Comparison of ENCODE assay signal across 20 cellular contexts in the genomic region with DNA sequence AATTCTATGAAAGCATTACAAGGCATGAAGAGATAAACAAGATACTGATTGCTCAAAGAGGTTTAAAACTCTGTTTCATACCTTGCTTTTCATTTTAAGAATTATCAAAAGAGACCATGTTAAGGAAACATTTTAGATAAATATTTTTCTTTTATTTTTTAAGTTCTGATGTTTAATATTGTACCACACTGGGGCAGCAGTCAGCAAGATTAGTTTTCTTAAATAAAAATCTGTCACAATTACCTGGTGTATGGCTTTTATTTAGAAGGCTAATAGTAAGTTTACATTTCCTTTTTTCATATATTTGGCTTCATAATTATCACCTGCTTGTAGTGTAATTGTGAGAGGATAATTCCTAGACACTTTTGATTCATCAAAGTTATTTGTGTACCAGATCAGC. TPM values are rescaled to one million over a fixed set of nuclear protein-coding genes. Genes with fewer than 3 reads are reported as not detected.
DNase-seq lines count a peak whose midpoint lies in the region; ATAC-seq and TF ChIP-seq lines count a peak whose summit lies in the region.
"Had no signal": no experiment of that assay in that cellular context is flagged by ENCODE, and none has a peak within 500 bp of the region (broad histone marks: within the 10 kb centered on the region; RNA-seq: fewer than 3 reads in every experiment).

No MANE protein-coding gene starts in this region.

- H3K4me2 ChIP-seq in mammary epithelial cell (ENCODE audit: insufficient read depth, low read depth, low read length) (no peak overlapping the region), OCI-LY7 (ENCODE audit: low read length) (no peak overlapping the region)

- H3K4me1 ChIP-seq in mammary epithelial cell (ENCODE audit: insufficient read depth, low read length) = peaks cover 14% of the 10 kb centered on the region
- peaks cover 32% of the 10 kb centered on the region for H3K4me1 ChIP-seq in OCI-LY7 (ENCODE audit: insufficient read depth, low read length, poor library complexity, severe bottlenecking)
- H3K4me1 ChIP-seq: lower lobe of right lung had no signal

- H3K27ac Mint-ChIP-seq in MCF 10A (ENCODE audit: low read depth, unreplicated experiment) = no peak overlapping the region
- H3K27ac Mint-ChIP-seq: activated CD4-positive, alpha-beta T cell treated with anti-CD3 and anti-CD28 coated beads for 36 hours; naive B cell; progenitor cell of endocrine pancreas had no signal

- BruUV-seq in MCF 10A (replicated peaks; lab: Mats Ljungman, UMichigan) (no TSS peak), mammary epithelial cell (replicated peaks; lab: Mats Ljungman, UMichigan) (no TSS peak), OCI-LY7 (replicated peaks; lab: Mats Ljungman, UMichigan) (no TSS peak)

- no peak for ATAC-seq in Right ventricle myocardium inferior
- ATAC-seq: activated CD4-positive, alpha-beta T cell treated with anti-CD3 and anti-CD28 coated beads for 36 hours; lower lobe of right lung; stimulated activated naive CD8-positive, alpha-beta T cell treated with anti-CD3 and anti-CD28 coated beads, Interleukin-15, Interleukin-2, amounts not matched to agents 100 U/mL and 50 U/mL, for 24 hours had no signal

- intact Hi-C loops in MCF 10A (cut with micrococcal nuclease) (loop anchor here (10.0 kb wide), 1 partner anchor 630 kb away; no protein-coding TSS in a partner anchor), mammary epithelial cell (cut with micrococcal nuclease) (no loop called here), OCI-LY7 (cut with micrococcal nuclease; ENCODE audit: unreplicated experiment) (loop anchor here (5.0 kb wide), 1 partner anchor 83 kb away; no protein-coding TSS in a partner anchor), Right ventricle myocardium inferior (cut with DNase I) (no loop called here)

- H3K27ac ChIP-seq in mammary epithelial cell (ENCODE audit: insufficient read depth, low read depth, low read length) (no peak overlapping the region), OCI-LY7 (ENCODE audit: low read depth, low read length, poor library complexity, severe bottlenecking) (no peak overlapping the region)
- H3K27ac ChIP-seq: lower lobe of right lung had no signal

- H2AFZ ChIP-seq in mammary epithelial cell (ENCODE audit: low read depth, low read length) (no peak overlapping the region), OCI-LY7 (ENCODE audit: low read length) (no peak overlapping the region)

- CTCF ChIA-PET in MCF 10A (lab: Yijun Ruan, JAX) (no interaction called here), mammary epithelial cell (lab: Charles Lee; ENCODE audit: low non-redundant PET) (no interaction called here), OCI-LY7 (lab: Charles Lee; ENCODE audit: unreplicated experiment) (no interaction called here)

- H3K9ac ChIP-seq in mammary epithelial cell (ENCODE audit: insufficient read depth, low read length) = no peak overlapping the region

- H3K36me3 ChIP-seq in mammary epithelial cell (ENCODE audit: insufficient read depth, low read length) (no peaks in the 10 kb centered on the region), OCI-LY7 (ENCODE audit: insufficient read depth, low read length) (peaks cover 29% of the 10 kb centered on the region)
- H3K36me3 ChIP-seq: lower lobe of right lung had no signal

- POLR2A ChIA-PET in MCF 10A (lab: Yijun Ruan, JAX) (no interaction called here), OCI-LY7 (lab: Charles Lee) (interaction anchor here (1.0 kb wide), 1 partner anchor 8 kb away, joined by 3 read pairs; no protein-coding TSS in a partner anchor)

- no peak overlapping the region for H3K4me3 Mint-ChIP-seq in MCF 10A (ENCODE audit: unreplicated experiment)
- H3K4me3 Mint-ChIP-seq: activated CD4-positive, alpha-beta T cell treated with anti-CD3 and anti-CD28 coated beads for 36 hours; naive B cell had no signal

- peaks cover 10% of the 10 kb centered on the region for H3K4me1 Mint-ChIP-seq in MCF 10A (ENCODE audit: insufficient read depth, unreplicated experiment)
- H3K4me1 Mint-ChIP-seq: activated CD4-positive, alpha-beta T cell treated with anti-CD3 and anti-CD28 coated beads for 36 hours had no signal

- H3K9me3 Mint-ChIP-seq in MCF 10A (ENCODE audit: unreplicated experiment) = peaks cover 8% of the 10 kb centered on the region

- H3K9me3 ChIP-seq in mammary epithelial cell (replicated peaks; ENCODE audit: insufficient read depth, low read length) (no peaks in the 10 kb centered on the region), OCI-LY7 (ENCODE audit: low read length) (peaks cover 15% of the 10 kb centered on the region; the same call in 1 of the 2 replicates)
- H3K9me3 ChIP-seq: lower lobe of right lung had no signal

- H3K79me2 ChIP-seq in mammary epithelial cell (ENCODE audit: insufficient read depth, low read length) = no peaks in the 10 kb centered on the region
- peaks cover 88% of the 10 kb centered on the region for H3K79me2 ChIP-seq in OCI-LY7 (ENCODE audit: insufficient read depth, low read depth, low read length)

- H3K27me3 Mint-ChIP-seq in MCF 10A (ENCODE audit: insufficient read depth, unreplicated experiment) = no peaks in the 10 kb centered on the region
- H3K27me3 Mint-ChIP-seq: activated CD4-positive, alpha-beta T cell treated with anti-CD3 and anti-CD28 coated beads for 36 hours; naive B cell; progenitor cell of endocrine pancreas had no signal

- dilution Hi-C loops in mammary epithelial cell (cut with HindIII; ENCODE audit: low sequenced_read_pairs) = no loop called here

- no peaks in the 10 kb centered on the region for H3K36me3 Mint-ChIP-seq in MCF 10A (ENCODE audit: insufficient read depth, unreplicated experiment)
- H3K36me3 Mint-ChIP-seq: naive B cell had no signal

- in situ Hi-C loops in mammary epithelial cell (cut with MboI; ENCODE audit: low sequenced_read_pairs in 2 of 2) = loop anchor here in 1 of 2 donors (25.0 kb wide), 1 partner anchor 618 kb away; no protein-coding TSS in a partner anchor

- no peaks in the 10 kb centered on the region for H4K20me1 ChIP-seq in mammary epithelial cell (ENCODE audit: insufficient read depth, low read length)
- H4K20me1 ChIP-seq in OCI-LY7 (ENCODE audit: insufficient read depth, low read length) = no peaks in the 10 kb centered on the region

- DNase-seq in MCF 10A (ENCODE audit: unreplicated experiment) = peak; percentile 16
- no peak for DNase-seq in mammary epithelial cell
- DNase-seq in OCI-LY7 (ENCODE audit: low spot score) = no peak
- DNase-seq in epithelial cell of esophagus (ENCODE audit: low read depth) = peak; percentile 34
- no peak for DNase-seq in stimulated activated CD4-positive, alpha-beta T cell treated with anti-CD3 and anti-CD28 coated beads, Interleukin-12 subunit alpha, Interleukin-12 subunit beta, amount 100 ng/mL, for 4 hours
- DNase-seq in HK-2 (ENCODE audit: unreplicated experiment) = no peak
- no peak for DNase-seq in nucleus accumbens (lab: John Stamatoyannopoulos, UW)
- no peak for DNase-seq in Right ventricle myocardium inferior (ENCODE audit: missing footprints)
- DNase-seq: activated CD4-positive, alpha-beta T cell treated with anti-CD3 and anti-CD28 coated beads for 36 hours; activated CD8-positive, alpha-beta memory T cell treated with anti-CD3 and anti-CD28 coated beads, Interleukin-2, amount 50 U/mL, for 48 hours; activated naive CD4-positive, alpha-beta T cell treated with anti-CD3 and anti-CD28 coated beads, Interleukin-2, amount 50 U/mL, for 16 hours; effector CD8-positive, alpha-beta T cell; lower lobe of right lung; naive B cell; NCI-H2107; SIG-M5; stimulated activated naive CD8-positive, alpha-beta T cell treated with anti-CD3 and anti-CD28 coated beads, Interleukin-15, Interleukin-2, amounts not matched to agents 100 U/mL and 50 U/mL, for 24 hours; T-helper 9 cell had no signal

- H3K9me2 ChIP-seq in OCI-LY7 (ENCODE audit: insufficient read depth, low read length) = no peaks in the 10 kb centered on the region

- H3K4me3 ChIP-seq in mammary epithelial cell (replicated peaks in 1 of 3; ENCODE audit: insufficient read depth in 1 of 3, low read depth in 2 of 3, low read length in 3 of 3) (no peak overlapping the region), OCI-LY7 (ENCODE audit: low read depth, low read length, poor library complexity, severe bottlenecking) (no peak overlapping the region), epithelial cell of esophagus (ENCODE audit: low read length) (no peak overlapping the region)
- H3K4me3 ChIP-seq: lower lobe of right lung had no signal

- no peaks in the 10 kb centered on the region for H3K27me3 ChIP-seq in mammary epithelial cell (ENCODE audit: insufficient read depth, low read length)

- TF ChIP-seq CTCF in MCF 10A (IDR thresholded peaks at IDR 0.05; ENCODE audit: unreplicated experiment) (no peak), mammary epithelial cell (conservative IDR thresholded peaks at IDR 0.05 in 1 of 2, IDR thresholded peaks at IDR 0.05 in 1 of 2; ENCODE audit: extremely low read depth in 1 of 2, insufficient read depth in 1 of 2, low read depth in 1 of 2, low read length in 2 of 2) (peak in 1 of 2 donors; percentile 28), OCI-LY7 (conservative IDR thresholded peaks at IDR 0.05; ENCODE audit: low read length) (peak; percentile 65), epithelial cell of esophagus (IDR thresholded peaks at IDR 0.05; ENCODE audit: insufficient read depth, low read depth, low read length, missing control alignments) (no peak)

RNA-seq across cellular contexts. Expression of gene ZNF804A, which starts 46.4 kb away (rescaled TPM):
- total RNA-seq in MCF 10A (2022) (0.17 TPM in 1 of 2 replicates, not detected in the other), mammary epithelial cell (not detected), OCI-LY7 (2022) (14.3 and 14.4 TPM in 2 replicates), Right ventricle myocardium inferior (0.05 TPM)
- polyA plus RNA-seq in mammary epithelial cell = not detected
- not detected for polyA minus RNA-seq in mammary epithelial cell
- total RNA-seq in OCI-LY7 (2014; rRNA removed; shearing (Covaris generic)) = 19.9 and 24.1 TPM in 2 replicates
- total RNA-seq: activated CD4-positive, alpha-beta T cell treated with anti-CD3 and anti-CD28 coated beads for 36 hours; bronchial epithelial cell; progenitor cell of endocrine pancreas had no signal

Comparison
In these comparisons a context has a peak if more than half of its experiments do, and no peak if none do; other contexts are left out.
1. DNase-seq: peak in MCF 10A (single experiment) and epithelial cell of esophagus (single experiment); none in mammary epithelial cell (single experiment), OCI-LY7 (single experiment), stimulated activated CD4-positive, alpha-beta T cell treated with anti-CD3 and anti-CD28 coated beads, Interleukin-12 subunit alpha, Interleukin-12 subunit beta, amount 100 ng/mL, for 4 hours (single experiment), HK-2 (single experiment), nucleus accumbens (0 of 56) and Right ventricle myocardium inferior (single experiment).
2. intact Hi-C loops: an anchor here in MCF 10A (10.0 kb wide) and OCI-LY7 (5.0 kb wide); none called in mammary epithelial cell and Right ventricle myocardium inferior.
3. RNA of gene ZNF804A, which starts 46.4 kb away (total RNA-seq): 14.3 to 24.1 TPM in OCI-LY7; 0.05 TPM in Right ventricle myocardium inferior (single experiment), 0.17 TPM in MCF 10A and not detected in mammary epithelial cell; every median in the first group is over 10 times any median in the second.